In genomic region chr5:38756068-38756467, GRCh38 we compare ENCODE assay signal across 17 cellular contexts.
"Had no signal": no experiment of that assay in that cellular context is flagged by ENCODE, and none has a peak within 500 bp of the region (broad histone marks: within the 10 kb centered on the region; RNA-seq: fewer than 3 reads in every experiment).

No MANE protein-coding gene starts in this region.

- H3K9me3 ChIP-seq: gastroesophageal sphincter, left lung, lower lobe of right lung, pancreas, suprapubic skin, thyroid gland had no signal

- H3K36me3 ChIP-seq: gastroesophageal sphincter, left lung, lower lobe of right lung, pancreas, suprapubic skin, thyroid gland had no signal

- DNase-seq: effector memory CD4-positive, alpha-beta T cell; glutamatergic neuron; immature natural killer cell; left lung; lower lobe of right lung; naive B cell; occipital lobe; pancreas; right cardiac atrium; small intestine; stimulated activated CD4-positive, alpha-beta T cell treated with anti-CD3 and anti-CD28 coated beads, Interleukin-12 subunit alpha, Interleukin-12 subunit beta, amount 100 ng/mL, for 4 hours; stimulated activated naive CD8-positive, alpha-beta T cell treated with anti-CD3 and anti-CD28 coated beads, Interleukin-15, Interleukin-2, amounts not matched to agents 100 U/mL and 50 U/mL, for 24 hours; thyroid gland had no signal

- H3K4me1 ChIP-seq: left lung, pancreas, thyroid gland had no signal

- H3K27me3 ChIP-seq: gastroesophageal sphincter, left lung, pancreas, suprapubic skin, thyroid gland had no signal

- H3K4me3 ChIP-seq: gastroesophageal sphincter, left lung, lower lobe of right lung, pancreas, suprapubic skin, thyroid gland had no signal

- H3K27ac ChIP-seq: gastroesophageal sphincter, left lung, lower lobe of right lung, pancreas, suprapubic skin, thyroid gland had no signal

- ATAC-seq: esophagus mucosa; gastroesophageal sphincter; left lung; lower lobe of right lung; pancreas; right cardiac atrium; stimulated activated effector memory CD8-positive, alpha-beta T cell treated with anti-CD3 and anti-CD28 coated beads, Interleukin-12 subunit alpha, Interleukin-12 subunit beta, amount 100 ng/mL, for 72 hours; stimulated activated naive CD8-positive, alpha-beta T cell treated with anti-CD3 and anti-CD28 coated beads, Interleukin-15, Interleukin-2, amounts not matched to agents 100 U/mL and 50 U/mL, for 24 hours had no signal
